ENCODE assay signal across 9 cellular contexts in genomic region chrX:15816886-15817285, GRCh38. TPM values are rescaled to one million over a fixed set of nuclear protein-coding genes. Genes with fewer than 3 reads are reported as not detected.
DNase-seq lines count a peak whose midpoint lies in the region; ATAC-seq and TF ChIP-seq lines count a peak whose summit lies in the region.
"Had no signal": no experiment of that assay in that cellular context is flagged by ENCODE, and none has a peak within 500 bp of the region (broad histone marks: within the 10 kb centered on the region; RNA-seq: fewer than 3 reads in every experiment).

No MANE protein-coding gene starts in this region.

- H3K36me3 Mint-ChIP-seq in WTC11 = peaks cover 37% of the 10 kb centered on the region
- H3K36me3 Mint-ChIP-seq in effector memory CD8-positive, alpha-beta T cell (ENCODE audit: insufficient read depth) = peaks cover 37% of the 10 kb centered on the region
- peaks cover 91% of the 10 kb centered on the region for H3K36me3 Mint-ChIP-seq in stimulated activated effector memory CD8-positive, alpha-beta T cell treated with anti-CD3 and anti-CD28 coated beads, Interleukin-12 subunit alpha, Interleukin-12 subunit beta, amount 100 ng/mL, for 72 hours

- no peak overlapping the region for H3K4me3 Mint-ChIP-seq in WTC11
- H3K4me3 Mint-ChIP-seq in effector memory CD8-positive, alpha-beta T cell = peak overlapping the region; percentile 10 to 73
- peak overlapping the region; percentile 34 for H3K4me3 Mint-ChIP-seq in stimulated activated effector memory CD8-positive, alpha-beta T cell treated with anti-CD3 and anti-CD28 coated beads, Interleukin-12 subunit alpha, Interleukin-12 subunit beta, amount 100 ng/mL, for 72 hours

- H3K9me3 Mint-ChIP-seq in WTC11 = no peaks in the 10 kb centered on the region
- no peaks in the 10 kb centered on the region for H3K9me3 Mint-ChIP-seq in effector memory CD8-positive, alpha-beta T cell
- no peaks in the 10 kb centered on the region for H3K9me3 Mint-ChIP-seq in stimulated activated effector memory CD8-positive, alpha-beta T cell treated with anti-CD3 and anti-CD28 coated beads, Interleukin-12 subunit alpha, Interleukin-12 subunit beta, amount 100 ng/mL, for 72 hours

- POLR2A ChIA-PET in WTC11 (lab: Charles Lee) = interaction anchor here (0.7 to 1.0 kb wide), 2 partner anchors 38 to 896 kb away, joined by 3 read pairs; partner anchors contain the start of gene AP1S2

- DNase-seq in activated naive CD4-positive, alpha-beta T cell treated with Interleukin-2 at 50 U/mL for 16 hours = peak; percentile 14
- no peak for DNase-seq in activated naive CD4-positive, alpha-beta T cell (lab: John Stamatoyannopoulos, UW)
- DNase-seq in WTC11 (ENCODE audit: low spot score) (no peak), foreskin melanocyte (no peak), DMS153 treated with DMSO at 0.1 percent for 48 hours (lab: John Stamatoyannopoulos, UW; ENCODE audit: unreplicated experiment) (no peak)
- DNase-seq in effector memory CD8-positive, alpha-beta T cell = peak; percentile 16 to 35 (median 16)
- peak; percentile 19 to 60 for DNase-seq in stimulated activated effector memory CD8-positive, alpha-beta T cell treated with anti-CD3 and anti-CD28 coated beads, Interleukin-12 subunit alpha, Interleukin-12 subunit beta, amount 100 ng/mL, for 72 hours (ENCODE audit: low spot score in 2 of 2)
- DNase-seq: NCI-H526 had no signal

- no peak for TF ChIP-seq CTCF in WTC11 (IDR thresholded peaks at IDR 0.05)

- ATAC-seq in WTC11 = peak; percentile 24; the same call in 1 of the 2 replicates
- peak; percentile 87 for ATAC-seq in effector memory CD8-positive, alpha-beta T cell (replicated peaks)
- peak; percentile 79 for ATAC-seq in stimulated activated effector memory CD8-positive, alpha-beta T cell treated with anti-CD3 and anti-CD28 coated beads, Interleukin-12 subunit alpha, Interleukin-12 subunit beta, amount 100 ng/mL, for 72 hours
- no peak for ATAC-seq in HG03457 (IDR thresholded peaks at IDR 0.05; ENCODE audit: unreplicated experiment)

- CTCF ChIA-PET in WTC11 (lab: Charles Lee) = interaction anchor here (0.7 to 1.4 kb wide), 2 partner anchors 113 to 620 kb away, joined by 3 read pairs; no protein-coding TSS in a partner anchor

- no peaks in the 10 kb centered on the region for H3K27me3 Mint-ChIP-seq in WTC11 (ENCODE audit: low read depth)
- no peaks in the 10 kb centered on the region for H3K27me3 Mint-ChIP-seq in effector memory CD8-positive, alpha-beta T cell

- H3K27ac Mint-ChIP-seq in WTC11 = peak overlapping the region; percentile 99
- H3K27ac Mint-ChIP-seq in effector memory CD8-positive, alpha-beta T cell = peak overlapping the region; percentile 59 to 84
- peak overlapping the region; percentile 61 for H3K27ac Mint-ChIP-seq in stimulated activated effector memory CD8-positive, alpha-beta T cell treated with anti-CD3 and anti-CD28 coated beads, Interleukin-12 subunit alpha, Interleukin-12 subunit beta, amount 100 ng/mL, for 72 hours

- peaks cover 21% of the 10 kb centered on the region for H3K4me1 Mint-ChIP-seq in WTC11
- H3K4me1 Mint-ChIP-seq in effector memory CD8-positive, alpha-beta T cell (ENCODE audit: low read depth in 2 of 2) = peaks cover 15 to 22% of the 10 kb centered on the region in 2 donors
- peaks cover 39% of the 10 kb centered on the region for H3K4me1 Mint-ChIP-seq in stimulated activated effector memory CD8-positive, alpha-beta T cell treated with anti-CD3 and anti-CD28 coated beads, Interleukin-12 subunit alpha, Interleukin-12 subunit beta, amount 100 ng/mL, for 72 hours

TF ChIP-seq in WTC11, 78 proteins besides CTCF, POLR2A, EP300 and RAD21:
- TF ChIP-seq CREB1 (CRISPR knock-in tag; IDR thresholded peaks at IDR 0.05) (no peak), NR3C1 (CRISPR knock-in tag; conservative IDR thresholded peaks at IDR 0.05; ENCODE audit: low read depth) (no peak), ZNF263 (CRISPR knock-in tag; IDR thresholded peaks at IDR 0.05; ENCODE audit: low read depth) (no peak), NR2C2 (CRISPR knock-in tag; IDR thresholded peaks at IDR 0.05) (no peak), FOXP1 (CRISPR knock-in tag; IDR thresholded peaks at IDR 0.05; ENCODE audit: borderline replicate concordance) (no peak), ZNF671 (CRISPR knock-in tag; IDR thresholded peaks at IDR 0.05) (no peak), NR1H2 (CRISPR knock-in tag; IDR thresholded peaks at IDR 0.05) (no peak), EMX1 (CRISPR knock-in tag; IDR thresholded peaks at IDR 0.05) (no peak)
- TF ChIP-seq, protein P1, sequence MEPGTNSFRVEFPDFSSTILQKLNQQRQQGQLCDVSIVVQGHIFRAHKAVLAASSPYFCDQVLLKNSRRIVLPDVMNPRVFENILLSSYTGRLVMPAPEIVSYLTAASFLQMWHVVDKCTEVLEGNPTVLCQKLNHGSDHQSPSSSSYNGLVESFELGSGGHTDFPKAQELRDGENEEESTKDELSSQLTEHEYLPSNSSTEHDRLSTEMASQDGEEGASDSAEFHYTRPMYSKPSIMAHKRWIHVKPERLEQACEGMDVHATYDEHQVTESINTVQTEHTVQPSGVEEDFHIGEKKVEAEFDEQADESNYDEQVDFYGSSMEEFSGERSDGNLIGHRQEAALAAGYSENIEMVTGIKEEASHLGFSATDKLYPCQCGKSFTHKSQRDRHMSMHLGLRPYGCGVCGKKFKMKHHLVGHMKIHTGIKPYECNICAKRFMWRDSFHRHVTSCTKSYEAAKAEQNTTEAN (CRISPR knock-in tag; IDR thresholded peaks at IDR 0.05) = no peak
- TF ChIP-seq, protein P2, sequence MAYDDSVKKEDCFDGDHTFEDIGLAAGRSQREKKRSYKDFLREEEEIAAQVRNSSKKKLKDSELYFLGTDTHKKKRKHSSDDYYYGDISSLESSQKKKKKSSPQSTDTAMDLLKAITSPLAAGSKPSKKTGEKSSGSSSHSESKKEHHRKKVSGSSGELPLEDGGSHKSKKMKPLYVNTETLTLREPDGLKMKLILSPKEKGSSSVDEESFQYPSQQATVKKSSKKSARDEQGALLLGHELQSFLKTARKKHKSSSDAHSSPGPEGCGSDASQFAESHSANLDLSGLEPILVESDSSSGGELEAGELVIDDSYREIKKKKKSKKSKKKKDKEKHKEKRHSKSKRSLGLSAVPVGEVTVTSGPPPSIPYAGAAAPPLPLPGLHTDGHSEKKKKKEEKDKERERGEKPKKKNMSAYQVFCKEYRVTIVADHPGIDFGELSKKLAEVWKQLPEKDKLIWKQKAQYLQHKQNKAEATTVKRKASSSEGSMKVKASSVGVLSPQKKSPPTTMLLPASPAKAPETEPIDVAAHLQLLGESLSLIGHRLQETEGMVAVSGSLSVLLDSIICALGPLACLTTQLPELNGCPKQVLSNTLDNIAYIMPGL (CRISPR knock-in tag; IDR thresholded peaks at IDR 0.05) = no peak
- TF ChIP-seq, protein P3, sequence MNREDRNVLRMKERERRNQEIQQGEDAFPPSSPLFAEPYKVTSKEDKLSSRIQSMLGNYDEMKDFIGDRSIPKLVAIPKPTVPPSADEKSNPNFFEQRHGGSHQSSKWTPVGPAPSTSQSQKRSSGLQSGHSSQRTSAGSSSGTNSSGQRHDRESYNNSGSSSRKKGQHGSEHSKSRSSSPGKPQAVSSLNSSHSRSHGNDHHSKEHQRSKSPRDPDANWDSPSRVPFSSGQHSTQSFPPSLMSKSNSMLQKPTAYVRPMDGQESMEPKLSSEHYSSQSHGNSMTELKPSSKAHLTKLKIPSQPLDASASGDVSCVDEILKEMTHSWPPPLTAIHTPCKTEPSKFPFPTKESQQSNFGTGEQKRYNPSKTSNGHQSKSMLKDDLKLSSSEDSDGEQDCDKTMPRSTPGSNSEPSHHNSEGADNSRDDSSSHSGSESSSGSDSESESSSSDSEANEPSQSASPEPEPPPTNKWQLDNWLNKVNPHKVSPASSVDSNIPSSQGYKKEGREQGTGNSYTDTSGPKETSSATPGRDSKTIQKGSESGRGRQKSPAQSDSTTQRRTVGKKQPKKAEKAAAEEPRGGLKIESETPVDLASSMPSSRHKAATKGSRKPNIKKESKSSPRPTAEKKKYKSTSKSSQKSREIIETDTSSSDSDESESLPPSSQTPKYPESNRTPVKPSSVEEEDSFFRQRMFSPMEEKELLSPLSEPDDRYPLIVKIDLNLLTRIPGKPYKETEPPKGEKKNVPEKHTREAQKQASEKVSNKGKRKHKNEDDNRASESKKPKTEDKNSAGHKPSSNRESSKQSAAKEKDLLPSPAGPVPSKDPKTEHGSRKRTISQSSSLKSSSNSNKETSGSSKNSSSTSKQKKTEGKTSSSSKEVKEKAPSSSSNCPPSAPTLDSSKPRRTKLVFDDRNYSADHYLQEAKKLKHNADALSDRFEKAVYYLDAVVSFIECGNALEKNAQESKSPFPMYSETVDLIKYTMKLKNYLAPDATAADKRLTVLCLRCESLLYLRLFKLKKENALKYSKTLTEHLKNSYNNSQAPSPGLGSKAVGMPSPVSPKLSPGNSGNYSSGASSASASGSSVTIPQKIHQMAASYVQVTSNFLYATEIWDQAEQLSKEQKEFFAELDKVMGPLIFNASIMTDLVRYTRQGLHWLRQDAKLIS (CRISPR knock-in tag; IDR thresholded peaks at IDR 0.05; ENCODE audit: borderline replicate concordance) = no peak

RNA-seq across cellular contexts. Expression of gene ZRSR2, which starts 26.6 kb away (rescaled TPM):
- total RNA-seq in WTC11 (2021) = 7.0 to 8.9 TPM (median 8.6 TPM) in 3 replicates

RNA-seq across cellular contexts. Expression of gene AP1S2, which starts 37.7 kb away (rescaled TPM):
- total RNA-seq in WTC11 (2021) = 164 to 184 TPM (median 171 TPM) in 3 replicates

Comparison
In these comparisons a context has a peak if more than half of its experiments do, and no peak if none do; other contexts are left out.
1. DNase-seq: peak in activated naive CD4-positive, alpha-beta T cell treated with Interleukin-2 at 50 U/mL for 16 hours (single experiment), effector memory CD8-positive, alpha-beta T cell (3 of 3) and stimulated activated effector memory CD8-positive, alpha-beta T cell treated with anti-CD3 and anti-CD28 coated beads, Interleukin-12 subunit alpha, Interleukin-12 subunit beta, amount 100 ng/mL, for 72 hours (2 of 2); none in activated naive CD4-positive, alpha-beta T cell (0 of 4), WTC11 (single experiment), foreskin melanocyte (single experiment) and DMS153 treated with DMSO at 0.1 percent for 48 hours (single experiment).
2. Peak in every context shown above with its lines, with median percentiles within 50 percentile points of each other: H3K27ac Mint-ChIP-seq.